ENCODE assay signal across 23 cellular contexts in genomic region chr14:90544971-90545370, GRCh38.
A peak's percentile ranks its signal among the peaks of the same experiment; 100 is the strongest.
DNase-seq lines count a peak whose midpoint lies in the region; ATAC-seq and TF ChIP-seq lines count a peak whose summit lies in the region.
"Had no signal": no experiment of that assay in that cellular context is flagged by ENCODE, and none has a peak within 500 bp of the region (broad histone marks: within the 10 kb centered on the region; RNA-seq: fewer than 3 reads in every experiment).

No MANE protein-coding gene starts in this region.

- H3K4me1 ChIP-seq in lower lobe of right lung: no peaks in the 10 kb centered on the region

- intact Hi-C loops in lower lobe of right lung (cut with DNase I): no loop called here

- TF ChIP-seq CTCF in coronary artery (IDR thresholded peaks at IDR 0.05) (no peak), lower lobe of right lung (IDR thresholded peaks at IDR 0.05) (no peak)

- H3K9me3 ChIP-seq in lower lobe of right lung: no peaks in the 10 kb centered on the region

- H3K36me3 ChIP-seq in lower lobe of right lung: peaks cover under 1% of the 10 kb centered on the region

- H3K27ac ChIP-seq in coronary artery (peak overlapping the region; percentile 67 to 83), lower lobe of right lung (no peak overlapping the region), substantia nigra (ENCODE audit: low read depth, low read length, poor library complexity, severe bottlenecking) (peak overlapping the region; percentile 86)

- H3K4me3 ChIP-seq in coronary artery (no peak overlapping the region), lower lobe of right lung (no peak overlapping the region)
- H3K4me3 ChIP-seq: GM12878 had no signal

- peak; percentile 21 to 26 for DNase-seq in Kasumi-1 (lab: John Stamatoyannopoulos, UW)
- DNase-seq in coronary artery (ENCODE audit: low spot score): no peak
- DNase-seq in lower lobe of right lung: peak; percentile 15
- no peak for DNase-seq in substantia nigra (lab: John Stamatoyannopoulos, UW)
- DNase-seq in epidermal melanocyte (ENCODE audit: insufficient read length, low spot score): no peak
- no peak for DNase-seq in AG08395 (ENCODE audit: low spot score)
- DNase-seq: activated CD4-positive, alpha-beta T cell treated with anti-CD3 and anti-CD28 coated beads for 48 hours; activated CD8-positive, alpha-beta memory T cell treated with anti-CD3 and anti-CD28 coated beads for 24 hours; activated effector memory CD4-positive, alpha-beta T cell treated with Interleukin-2 at 50 U/mL for 16 hours; Calu3; IMR-90; mammary epithelial cell; NCI-H1092 treated with DMSO at 0.1 percent for 48 hours; NCI-H2171 treated with DMSO at 0.1 percent for 48 hours; NK-92 treated with Interleukin-12 subunit alpha and Interleukin-12 subunit beta, amount 100 ng/mL, for 24 hours; PC-3; SHP77; stimulated activated naive CD8-positive, alpha-beta T cell treated with anti-CD3 and anti-CD28 coated beads, Interleukin-15, Interleukin-2, amounts not matched to agents 100 U/mL and 50 U/mL, for 24 hours; trophoblast cell; WERI-Rb-1 had no signal

- no peaks in the 10 kb centered on the region for H3K27me3 ChIP-seq in lower lobe of right lung (ENCODE audit: low read depth)

- ATAC-seq in lower lobe of right lung: no peak
- no peak for ATAC-seq in HG03175 (IDR thresholded peaks at IDR 0.05; ENCODE audit: unreplicated experiment)
- ATAC-seq in HG03432 (IDR thresholded peaks at IDR 0.05; ENCODE audit: unreplicated experiment): no peak
- ATAC-seq: GM12878; PC-3; stimulated activated naive CD8-positive, alpha-beta T cell treated with anti-CD3 and anti-CD28 coated beads, Interleukin-15, Interleukin-2, amounts not matched to agents 100 U/mL and 50 U/mL, for 24 hours had no signal

Comparison
In these comparisons a context has a peak if more than half of its experiments do, and no peak if none do; other contexts are left out.
1. DNase-seq: peak in Kasumi-1 (2 of 2) and lower lobe of right lung (single experiment); none in coronary artery (single experiment), substantia nigra (0 of 49), epidermal melanocyte (single experiment) and AG08395 (single experiment).